ENCODE assay signal across 17 cellular contexts in genomic region chr6:3906191-3907019, GRCh38. TPM values are rescaled to one million over a fixed set of nuclear protein-coding genes. Genes with fewer than 3 reads are reported as not detected.
DNase-seq lines count a peak whose midpoint lies in the region; ATAC-seq, FAIRE-seq and TF ChIP-seq lines count a peak whose summit lies in the region.
"Had no signal": no experiment of that assay in that cellular context is flagged by ENCODE, and none has a peak within 500 bp of the region (broad histone marks: within the 10 kb centered on the region; RNA-seq: fewer than 3 reads in every experiment).

No MANE protein-coding gene starts in this region.

- no peak for FAIRE-seq in H1 (lab: Jason Lieb, UNC)
- FAIRE-seq: keratinocyte had no signal

- no peak overlapping the region for H4K5ac ChIP-seq in H1 (ENCODE audit: insufficient read length, low read depth, low read length)

- no peak for TF ChIP-seq RAD21 in H1 (IDR thresholded peaks at IDR 0.05 in 1 of 2, conservative IDR thresholded peaks at IDR 0.05 in 1 of 2; ENCODE audit: low read depth in 2 of 2, low read length in 2 of 2)

- no peak overlapping the region for H3K56ac ChIP-seq in H1 (replicated peaks; ENCODE audit: insufficient read length, low read depth, low read length)

- CTCF ChIA-PET in H1 (lab: Charles Lee; ENCODE audit: partially characterized antibody): interaction anchor here (0.9 to 5.9 kb wide), 4 partner anchors 13 to 83 kb away, joined by 3 to 28 read pairs (median 4); partner anchors contain the start of gene FAM50B

- H3K27me3 ChIP-seq in H1 (replicated peaks in 1 of 4; ENCODE audit: control insufficient read depth in 3 of 4, extremely low read depth in 1 of 4, insufficient read depth in 3 of 4, low read length in 3 of 4): no peaks in the 10 kb centered on the region; a peak in 2 of 7 replicates
- H3K27me3 ChIP-seq in psoas muscle (ENCODE audit: insufficient read depth in 3 of 3, low read length in 2 of 3): no peaks in the 10 kb centered on the region
- peaks cover 0 to 3% (median 0%) of the 10 kb centered on the region in 3 donors for H3K27me3 ChIP-seq in stomach
- H3K27me3 ChIP-seq: upper lobe of left lung had no signal

- H3K9ac ChIP-seq in H1 (replicated peaks in 1 of 4; ENCODE audit: extremely low read depth in 1 of 4, low read depth in 3 of 4, low read length in 3 of 4): no peak overlapping the region

- TF ChIP-seq POLR2A in H1 (IDR thresholded peaks at IDR 0.05; ENCODE audit: control extremely low read depth in 1 of 2, low read depth in 2 of 2, low read length in 2 of 2): no peak
- no peak for TF ChIP-seq POLR2A in stomach (IDR thresholded peaks at IDR 0.05)

- H2BK5ac ChIP-seq in H1 (ENCODE audit: low read depth, low read length): peak overlapping the region; percentile 47; the same call in 1 of the 2 replicates

- no peak overlapping the region for H3K4ac ChIP-seq in H1 (replicated peaks; ENCODE audit: insufficient read length, low read depth, low read length)

- POLR2A ChIA-PET in H1 (lab: Charles Lee; ENCODE audit: partially characterized antibody): interaction anchor here (0.6 to 1.3 kb wide), 3 partner anchors 21 to 115 kb away, joined by 3 to 4 read pairs (median 3); partner anchors contain the start of gene FAM50B

- WGBS in H1 (ENCODE audit: extremely low coverage in 1 of 2, insufficient coverage in 1 of 2, insufficient read length in 1 of 2, insufficient replicate concordance in 2 of 2, low coverage in 1 of 2, low lambda C conversion rate in 2 of 2, missing lambda C conversion rate in 1 of 2), 2 experiments: 76% methylated on average over 19 of the region's 19 CpGs; no CpG with 5 or more reads in 1 of the 2 experiments
- 30 to 38% (median 31%) methylated on average over 18 to 19 of the region's 19 CpGs for WGBS in psoas muscle, 3 donors
- 70 to 77% (median 74%) methylated on average over 18 to 19 of the region's 19 CpGs for WGBS in stomach, 5 donors

- no peaks in the 10 kb centered on the region for H3K79me2 ChIP-seq in H1 (ENCODE audit: control insufficient read depth in 1 of 2, insufficient read depth in 2 of 2, low read length in 2 of 2)

- H2AFZ ChIP-seq in H1 (ENCODE audit: low read length): peak overlapping the region; percentile 47; the same call in 1 of the 2 replicates

- ATAC-seq in left lobe of liver (peak; percentile 88), psoas muscle (peak; percentile 88 to 94 (median 94)), HG02938 (IDR thresholded peaks at IDR 0.05; ENCODE audit: unreplicated experiment) (no peak)
- ATAC-seq: stimulated activated naive B cell treated with anti-CD40 and anti-IgM and Interleukin-4, amounts not matched to agents 10 μg/mL and 1 μg/mL and 100 μg/mL, for 72 hours had no signal

- H3K27ac ChIP-seq in H1 (ENCODE audit: low read depth, low read length): no peak overlapping the region
- H3K27ac ChIP-seq in psoas muscle: peak overlapping the region; percentile 87
- H3K27ac ChIP-seq in stomach: no peak overlapping the region
- H3K27ac ChIP-seq: upper lobe of left lung had no signal

- H2BK12ac ChIP-seq in H1 (ENCODE audit: low read depth, low read length): peak overlapping the region; percentile 68; the same call in 1 of the 2 replicates

- no peaks in the 10 kb centered on the region for H3K36me3 ChIP-seq in H1 (ENCODE audit: control insufficient read depth in 2 of 4, insufficient read depth in 4 of 4, low read length in 3 of 4)
- no peaks in the 10 kb centered on the region for H3K36me3 ChIP-seq in psoas muscle (ENCODE audit: insufficient read depth in 1 of 2, low read depth in 1 of 2)
- H3K36me3 ChIP-seq in stomach: no peaks in the 10 kb centered on the region
- H3K36me3 ChIP-seq: upper lobe of left lung had no signal

- no peaks in the 10 kb centered on the region for H3K79me1 ChIP-seq in H1 (ENCODE audit: low read depth, low read length)

- no peak overlapping the region for H2BK15ac ChIP-seq in H1 (ENCODE audit: low read length)

- H3K23ac ChIP-seq in H1 (ENCODE audit: insufficient read length): no peak overlapping the region

- H2BK20ac ChIP-seq in H1 (ENCODE audit: low read length): peak overlapping the region; percentile 99

- H3K18ac ChIP-seq in H1 (ENCODE audit: extremely low read depth, low read length): no peak overlapping the region; the same call in 1 of the 2 replicates

- H3K4me3 ChIP-seq in H1 (ENCODE audit: extremely low read depth in 1 of 4, insufficient read depth in 2 of 4, low read depth in 3 of 4, low read length in 4 of 4) (no peak overlapping the region; a peak in 1 of 8 replicates), psoas muscle (peak overlapping the region; percentile 53), stomach (no peak overlapping the region)
- H3K4me3 ChIP-seq: upper lobe of left lung had no signal

- H4K20me1 ChIP-seq in H1 (replicated peaks in 1 of 2; ENCODE audit: control insufficient read depth in 1 of 2, insufficient read depth in 2 of 2, low read length in 2 of 2): no peaks in the 10 kb centered on the region

- no peak for TF ChIP-seq EP300 in H1 (IDR thresholded peaks at IDR 0.05; ENCODE audit: borderline replicate concordance in 1 of 2, low read depth in 2 of 2, low read length in 2 of 2)
- no peak for TF ChIP-seq EP300 in stomach (IDR thresholded peaks at IDR 0.05)

- peak overlapping the region; percentile 45 for H4K91ac ChIP-seq in H1 (replicated peaks; ENCODE audit: insufficient read length, low read length)

- TF ChIP-seq CTCF in H1 (IDR thresholded peaks at IDR 0.05; ENCODE audit: control extremely low read depth in 1 of 3, insufficient read depth in 1 of 3, low read depth in 1 of 3, low read length in 3 of 3): no peak
- no peak for TF ChIP-seq CTCF in psoas muscle (IDR thresholded peaks at IDR 0.05)
- no peak for TF ChIP-seq CTCF in stomach (IDR thresholded peaks at IDR 0.05)

- H2BK120ac ChIP-seq in H1 (replicated peaks; ENCODE audit: low read depth, low read length): peak overlapping the region; percentile 16

- H3K9me3 ChIP-seq in H1 (ENCODE audit: insufficient read depth in 2 of 2, low read depth in 1 of 2, low read length in 1 of 2) (no peaks in the 10 kb centered on the region), psoas muscle (no peaks in the 10 kb centered on the region), stomach (no peaks in the 10 kb centered on the region)
- H3K9me3 ChIP-seq: upper lobe of left lung had no signal

- H2AK5ac ChIP-seq in H1 (ENCODE audit: low read depth, low read length): 0 out of 2 replicates have a peak overlapping the region, but pooled peaks have one; percentile 2

- peak overlapping the region; percentile 2 to 5; a peak in 2 of 4 replicates for H3K4me2 ChIP-seq in H1 (ENCODE audit: insufficient read depth in 1 of 2, low read depth in 2 of 2, low read length in 2 of 2)

- intact Hi-C loops in psoas muscle (cut with DNase I): no loop called here
- intact Hi-C loops in stomach (cut with DNase I; ENCODE audit: low total_unique reads): no loop called here

- H4K8ac ChIP-seq in H1 (ENCODE audit: extremely low read depth, insufficient read depth, low read length): no peak overlapping the region

- no peak overlapping the region for H3K14ac ChIP-seq in H1 (ENCODE audit: insufficient read length)

- no peaks in the 10 kb centered on the region for H3K23me2 ChIP-seq in H1 (ENCODE audit: low read depth, low read length)

- H3K4me1 ChIP-seq in H1 (replicated peaks in 1 of 4; ENCODE audit: control insufficient read depth in 3 of 4, insufficient read depth in 4 of 4, low read length in 3 of 4): peaks cover 7 to 19% (median 14%) of the 10 kb centered on the region in 4 experiments
- peaks cover 48% of the 10 kb centered on the region for H3K4me1 ChIP-seq in psoas muscle
- peaks cover 9 to 25% (median 18%) of the 10 kb centered on the region in 4 donors for H3K4me1 ChIP-seq in stomach

- DNase-seq in HT-29 (ENCODE audit: low spot score) (peak; percentile 16), H1 (ENCODE audit: low read depth in 1 of 2, low spot score in 2 of 2) (no peak), left lobe of liver (ENCODE audit: low spot score) (peak; percentile 70), psoas muscle (peak; percentile 75 to 94), stomach (no peak), dedifferentiated amniotic fluid mesenchymal stem cell (ENCODE audit: extremely low spot score) (no peak)
- no peak for DNase-seq in activated CD4-positive, alpha-beta T cell treated with anti-CD3 and anti-CD28 coated beads for 1 hour
- DNase-seq: activated CD4-positive, alpha-beta T cell treated with anti-CD3 and anti-CD28 coated beads, Interleukin-2, amount 50 U/mL, for 1 hour; activated naive CD8-positive, alpha-beta T cell treated with anti-CD3 and anti-CD28 coated beads, Interleukin-2, amount 10 ng/mL, durations not matched to agents 7 days and 5 days; activated T-cell treated with anti-CD3 and anti-CD28 coated beads, Interleukin-2, amount 50 U/mL, for 24 hours; naive B cell; NCI-H2171 treated with DMSO at 0.1 percent for 48 hours; SIG-M5; stimulated activated naive B cell treated with anti-CD40 and anti-IgM and Interleukin-4, amounts not matched to agents 10 μg/mL and 1 μg/mL and 100 μg/mL, for 72 hours had no signal

TF ChIP-seq in H1, 55 proteins besides CTCF, POLR2A, EP300 and RAD21 (continues in another document):
- TF ChIP-seq, protein P1, sequence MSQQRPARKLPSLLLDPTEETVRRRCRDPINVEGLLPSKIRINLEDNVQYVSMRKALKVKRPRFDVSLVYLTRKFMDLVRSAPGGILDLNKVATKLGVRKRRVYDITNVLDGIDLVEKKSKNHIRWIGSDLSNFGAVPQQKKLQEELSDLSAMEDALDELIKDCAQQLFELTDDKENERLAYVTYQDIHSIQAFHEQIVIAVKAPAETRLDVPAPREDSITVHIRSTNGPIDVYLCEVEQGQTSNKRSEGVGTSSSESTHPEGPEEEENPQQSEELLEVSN (IDR thresholded peaks at IDR 0.05): 0 out of 2 replicates have a peak, but pooled peaks have one; percentile 13
- TF ChIP-seq GABPA (IDR thresholded peaks at IDR 0.05; ENCODE audit: borderline replicate concordance, insufficient read depth, low read length) (no peak), BACH1 (IDR thresholded peaks at IDR 0.05; ENCODE audit: low read length) (no peak), CBX8 (IDR thresholded peaks at IDR 0.05; ENCODE audit: borderline replicate concordance, low read depth, low read length) (no peak)

RNA-seq across cellular contexts. Expression of gene FAM50B, which starts 57.2 kb away (rescaled TPM):
- total RNA-seq in HT-29 (2014; rRNA removed; shearing (Covaris generic)): not detected in 2 replicates
- 3.1 and 3.8 TPM in 2 replicates for total RNA-seq in H1 (2021; fragmentation: NEBNext Ultra II Directional; extraction: Animal tissue kit (Norgen Biotek cat#: 25700))
- polyA plus RNA-seq in H1 (2011; rRNA removed) (3.2 and 3.6 TPM in 2 replicates), psoas muscle (10 to 100 TPM; 10.1 to 16.4 (median 11.4) TPM), stomach (10 to 100 TPM in 2 of 3 donors, 1 to 10 TPM in 1; 7.3 to 11.8 (median 11.6) TPM)
- polyA plus RNA-seq in H1 (2011; cell fraction: cytosol; rRNA removed): 5.2 TPM
- 3.2 TPM for polyA plus RNA-seq in H1 (2011; cell fraction: nucleus; rRNA removed)
- polyA plus RNA-seq in H1 (2012, experiment 1 of 2): 1.7 to 3.5 TPM (median 2.2 TPM) in 4 replicates
- 1.7 TPM for polyA plus RNA-seq in H1 (2012, experiment 2 of 2)
- 1.9 TPM for polyA plus RNA-seq in H1 (2013, experiment 1 of 2)
- 2.2 TPM for polyA plus RNA-seq in H1 (2013, experiment 2 of 2)
- 1.1 and 1.4 TPM in 2 replicates for polyA minus RNA-seq in H1 (2011; rRNA and poly(A)+ RNA removed)
- 1.8 TPM for polyA minus RNA-seq in H1 (2011; cell fraction: cytosol; rRNA and poly(A)+ RNA removed)
- 2.0 TPM for polyA minus RNA-seq in H1 (2011; cell fraction: nucleus; rRNA and poly(A)+ RNA removed)
- total RNA-seq in left lobe of liver (7.3 TPM), psoas muscle (10 to 100 TPM; 10.8 to 19.6 (median 12.4) TPM), stomach (10 to 100 TPM in 1 of 5 donors, 1 to 10 TPM in 3, not detected in 1; 2.0 to 10.9 (median 3.7) TPM)

Comparison
In these comparisons a context has a peak if more than half of its experiments do, and no peak if none do; other contexts are left out.
1. DNase-seq: peak in HT-29 (single experiment), left lobe of liver (single experiment) and psoas muscle (2 of 2); none in H1 (0 of 2), stomach (single experiment), dedifferentiated amniotic fluid mesenchymal stem cell (single experiment) and activated CD4-positive, alpha-beta T cell treated with anti-CD3 and anti-CD28 coated beads for 1 hour (single experiment).